Comparison of ENCODE assay signal across 8 cellular contexts in the genomic region with DNA sequence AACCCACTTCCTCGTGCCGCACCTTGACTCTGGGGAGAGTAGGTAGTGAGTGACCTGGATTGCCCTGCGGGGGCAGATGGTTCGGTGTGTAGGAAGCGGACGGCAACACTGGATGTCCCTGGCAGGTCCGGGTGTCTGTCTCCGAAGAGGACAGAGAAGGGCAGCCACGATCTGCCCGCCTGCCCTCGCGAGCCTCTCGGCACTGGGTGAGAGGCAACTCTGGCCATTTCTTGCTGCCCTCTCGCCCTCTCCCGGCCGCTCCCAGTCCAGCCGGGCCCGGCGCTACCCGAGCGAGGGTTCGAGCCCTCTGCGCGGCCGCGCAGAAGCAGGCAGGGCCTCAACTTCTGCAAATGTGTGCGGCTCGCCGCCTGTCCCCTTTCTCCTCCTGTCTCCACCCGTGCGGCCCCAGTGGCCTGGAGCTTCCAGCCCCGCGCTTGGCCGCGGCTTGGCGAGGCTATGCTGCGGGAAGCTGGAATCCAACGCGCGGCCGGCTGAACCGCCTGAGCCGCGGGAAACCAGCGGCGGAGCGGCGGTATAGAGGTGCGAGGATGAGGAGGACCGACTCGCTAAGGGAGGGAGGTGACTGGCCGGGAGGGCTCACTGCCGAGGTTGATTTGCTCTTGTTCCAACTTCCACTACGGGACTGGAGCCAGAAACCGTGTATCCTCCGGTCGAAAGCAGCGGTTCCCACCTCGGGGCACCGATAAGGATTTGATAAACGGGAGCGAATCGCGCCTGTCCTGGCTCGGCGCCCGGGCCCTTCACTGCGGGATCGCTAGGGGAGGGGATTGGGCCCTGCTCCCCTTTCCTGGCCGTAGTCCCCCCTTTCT. TPM values are rescaled to one million over a fixed set of nuclear protein-coding genes. Genes with fewer than 3 reads are reported as not detected.
DNase-seq lines count a peak whose midpoint lies in the region; ATAC-seq and TF ChIP-seq lines count a peak whose summit lies in the region.

No MANE protein-coding gene starts in this region.

- H3K27me3 ChIP-seq in mammary epithelial cell (ENCODE audit: insufficient read depth, low read length), result no peaks in the 10 kb centered on the region

- in situ Hi-C loops in mammary epithelial cell (cut with MboI; ENCODE audit: low sequenced_read_pairs in 2 of 2), result loop anchor here in 1 of 2 donors (5.0 to 10.0 kb wide), 3 partner anchors 56 to 291 kb away; no protein-coding TSS in a partner anchor

- H3K4me1 ChIP-seq in mammary epithelial cell (ENCODE audit: insufficient read depth, low read length), result peaks cover 20% of the 10 kb centered on the region

- DNase-seq in stimulated activated naive CD4-positive, alpha-beta T cell (lab: John Stamatoyannopoulos, UW), result peak in 4 of 6 experiments; percentile 13 to 38 (median 29)
- DNase-seq in stimulated activated naive CD4-positive, alpha-beta T cell treated with Interleukin-2 at 50 U/mL for 16 hours (lab: John Stamatoyannopoulos, UW), result no peak
- DNase-seq in SK-N-DZ (ENCODE audit: low spot score) (peak; percentile 31), mammary epithelial cell (peak; percentile 54), iPS-NIHi7 (ENCODE audit: extremely low spot score) (peak; percentile 53), COR-L47 (lab: John Stamatoyannopoulos, UW) (no peak)

- H3K9me3 ChIP-seq in mammary epithelial cell (replicated peaks; ENCODE audit: insufficient read depth, low read length), result no peaks in the 10 kb centered on the region

- H3K9ac ChIP-seq in mammary epithelial cell (ENCODE audit: insufficient read depth, low read length), result peak overlapping the region; percentile 80

- peak overlapping the region; percentile 62 to 96 (median 89) for H3K4me3 ChIP-seq in mammary epithelial cell (replicated peaks in 1 of 3; ENCODE audit: insufficient read depth in 1 of 3, low read depth in 2 of 3, low read length in 3 of 3)
- H3K4me3 ChIP-seq in skin epidermis, result peak overlapping the region; percentile 58 to 84 (median 74)

- peak overlapping the region; percentile 81 for H2AFZ ChIP-seq in mammary epithelial cell (ENCODE audit: low read depth, low read length)

- peak overlapping the region; percentile 51 for H3K27ac ChIP-seq in mammary epithelial cell (ENCODE audit: insufficient read depth, low read depth, low read length)
- peak overlapping the region; percentile 64 to 95 (median 82) for H3K27ac ChIP-seq in skin epidermis

- no TSS peak for BruUV-seq in mammary epithelial cell (replicated peaks; lab: Mats Ljungman, UMichigan)

- H4K20me1 ChIP-seq in mammary epithelial cell (ENCODE audit: insufficient read depth, low read length), result no peaks in the 10 kb centered on the region

- intact Hi-C loops in mammary epithelial cell (cut with micrococcal nuclease), result loop anchor here (1.0 kb wide), 5 partner anchors 17 to 287 kb away; no protein-coding TSS in a partner anchor

- CTCF ChIA-PET in mammary epithelial cell (lab: Charles Lee; ENCODE audit: low non-redundant PET), result no interaction called here

- no peaks in the 10 kb centered on the region for H3K36me3 ChIP-seq in mammary epithelial cell (ENCODE audit: insufficient read depth, low read length)

- peak overlapping the region; percentile 80 for H3K4me2 ChIP-seq in mammary epithelial cell (ENCODE audit: insufficient read depth, low read depth, low read length)

- no peak for ATAC-seq in HG03565 (IDR thresholded peaks at IDR 0.05; ENCODE audit: unreplicated experiment)

- dilution Hi-C loops in mammary epithelial cell (cut with HindIII; ENCODE audit: low sequenced_read_pairs), result no loop called here

- peaks cover 62% of the 10 kb centered on the region for H3K79me2 ChIP-seq in mammary epithelial cell (ENCODE audit: insufficient read depth, low read length)

- TF ChIP-seq CTCF in mammary epithelial cell (conservative IDR thresholded peaks at IDR 0.05 in 1 of 2, IDR thresholded peaks at IDR 0.05 in 1 of 2; ENCODE audit: extremely low read depth in 1 of 2, insufficient read depth in 1 of 2, low read depth in 1 of 2, low read length in 2 of 2), result peak in 1 of 2 donors; percentile 24

- 4% methylated on average over 17 of the region's 70 CpGs for WGBS in mammary epithelial cell (ENCODE audit: low coverage, missing lambda C conversion rate)

RNA-seq across cellular contexts. Expression of gene EPAS1, which starts 1.5 kb away (rescaled TPM):
- 23.8 and 29.3 TPM in 2 replicates for polyA plus RNA-seq in SK-N-DZ (2014; cell fraction: cytosol; rRNA removed)
- 22.9 and 56.6 TPM in 2 replicates for polyA plus RNA-seq in SK-N-DZ (2014; cell fraction: nucleus; rRNA removed)
- 100 to 1,000 TPM; 130 to 174 TPM for total RNA-seq in mammary epithelial cell
- 182 TPM for polyA plus RNA-seq in mammary epithelial cell
- 153 TPM for polyA minus RNA-seq in mammary epithelial cell

Comparison
In these comparisons a context has a peak if more than half of its experiments do, and no peak if none do; other contexts are left out.
1. DNase-seq: peak in stimulated activated naive CD4-positive, alpha-beta T cell (4 of 6), SK-N-DZ (single experiment), mammary epithelial cell (single experiment) and iPS-NIHi7 (single experiment); none in stimulated activated naive CD4-positive, alpha-beta T cell treated with Interleukin-2 at 50 U/mL for 16 hours (single experiment) and COR-L47 (single experiment).